Comparison of ENCODE assay signal across 25 cellular contexts in the genomic region with DNA sequence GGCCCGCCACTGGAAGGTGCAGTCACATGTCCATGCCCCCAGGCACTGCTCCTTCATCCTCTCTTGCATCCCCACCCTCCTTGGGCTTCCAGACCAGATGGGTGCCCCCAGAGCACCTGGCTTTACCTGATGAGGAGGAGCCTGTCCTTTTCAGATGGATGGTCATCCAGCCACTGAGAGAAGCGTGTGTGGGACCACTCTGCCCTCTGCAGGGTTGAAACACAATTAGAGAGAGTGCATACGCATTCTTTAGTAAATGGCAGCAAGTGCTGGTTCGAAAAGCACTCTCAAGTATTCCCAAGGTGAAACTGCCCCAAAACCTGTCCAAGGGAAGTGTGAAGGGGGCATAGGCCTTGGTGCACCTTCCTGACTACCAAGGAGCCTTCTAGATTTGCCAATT. TPM values are rescaled to one million over a fixed set of nuclear protein-coding genes. Genes with fewer than 3 reads are reported as not detected.
DNase-seq lines count a peak whose midpoint lies in the region; ATAC-seq, FAIRE-seq and TF ChIP-seq lines count a peak whose summit lies in the region.
"Had no signal": no experiment of that assay in that cellular context is flagged by ENCODE, and none has a peak within 500 bp of the region (broad histone marks: within the 10 kb centered on the region; RNA-seq: fewer than 3 reads in every experiment).

No MANE protein-coding gene starts in this region.

- no peak overlapping the region for H3K9ac ChIP-seq in H9 (ENCODE audit: extremely low read depth, insufficient read length, low read length)
- no peak overlapping the region for H3K9ac ChIP-seq in K562 (ENCODE audit: insufficient read depth in 1 of 2, low read depth in 2 of 2, low read length in 2 of 2)
- no peak overlapping the region for H3K9ac ChIP-seq in neural progenitor cell
- H3K9ac ChIP-seq: BLaER1 treated with 17β-estradiol and CSF1 and Interleukin-3, amounts not matched to agents 10 nM and 100 nM had no signal

- peak in 1 of 2 experiments; percentile 37; a peak in 2 of 4 replicates for TF ChIP-seq RAD21 in K562 (CRISPR knock-in tag; conservative IDR thresholded peaks at IDR 0.05 in 1 of 2, IDR thresholded peaks at IDR 0.05 in 1 of 2)

- no peaks in the 10 kb centered on the region for H3F3A ChIP-seq in DOHH2 (ENCODE audit: control insufficient read depth, insufficient read depth)
- no peaks in the 10 kb centered on the region for H3F3A ChIP-seq in neural progenitor cell (ENCODE audit: low read depth)

- CTCF ChIA-PET in K562 (lab: Yijun Ruan, JAX; ENCODE audit: low intra/inter-chr PET ratio), result interaction anchor here (0.6 kb wide), 1 partner anchor 158 kb away, joined by 3 read pairs; no protein-coding TSS in a partner anchor

- ATAC-seq in K562, result peak; percentile 43; the same call in 2 of the 3 replicates
- ATAC-seq: A549, GM12878 had no signal

- H2AFZ ChIP-seq in H9 (ENCODE audit: low read length) (no peak overlapping the region), K562 (ENCODE audit: low read depth, low read length) (no peak overlapping the region), neural progenitor cell (replicated peaks) (no peak overlapping the region)

- no peak overlapping the region for H4K91ac ChIP-seq in H9 (ENCODE audit: insufficient read length, low read depth, low read length)

- no peak overlapping the region for H3K27ac Mint-ChIP-seq in H9
- H3K27ac Mint-ChIP-seq in neural progenitor cell, result no peak overlapping the region

- peaks cover 6% of the 10 kb centered on the region for H3K4me1 ChIP-seq in DOHH2 (ENCODE audit: control insufficient read depth, low read length)
- H3K4me1 ChIP-seq in H9 (ENCODE audit: insufficient read depth, low read length), result no peaks in the 10 kb centered on the region
- peaks cover 4 to 9% of the 10 kb centered on the region in 2 experiments; a peak in 2 of 5 replicates for H3K4me1 ChIP-seq in K562 (replicated peaks in 1 of 2; ENCODE audit: control insufficient read depth in 2 of 2, insufficient read depth in 2 of 2, low read length in 2 of 2)
- no peaks in the 10 kb centered on the region for H3K4me1 ChIP-seq in neural progenitor cell
- peaks cover 27% of the 10 kb centered on the region for H3K4me1 ChIP-seq in vagina
- H3K4me1 ChIP-seq: A549 had no signal

- H3K79me2 ChIP-seq in DOHH2 (ENCODE audit: control insufficient read depth, low read length) (no peaks in the 10 kb centered on the region), H9 (ENCODE audit: insufficient read depth, low read length) (no peaks in the 10 kb centered on the region), K562 (ENCODE audit: control insufficient read depth, insufficient read depth, low read length) (no peaks in the 10 kb centered on the region), neural progenitor cell (ENCODE audit: low read depth) (no peaks in the 10 kb centered on the region)

- no peak overlapping the region for H3K14ac ChIP-seq in H9 (ENCODE audit: insufficient read depth, low read length)

- H3K4me3 ChIP-seq in DOHH2 (ENCODE audit: low read length) (no peak overlapping the region), K562 (no peak overlapping the region), neural progenitor cell (no peak overlapping the region), vagina (no peak overlapping the region)
- H3K4me3 ChIP-seq: A549; BLaER1 treated with 17β-estradiol and CSF1 and Interleukin-3, amounts not matched to agents 10 nM and 100 nM; GM12878; MG63; SK-N-MC had no signal

- H3T11ph ChIP-seq in H9 (ENCODE audit: low read length), result no peak overlapping the region

- H2BK15ac ChIP-seq in H9 (ENCODE audit: low read depth, low read length), result no peak overlapping the region

- no peak overlapping the region for H4K5ac ChIP-seq in H9 (ENCODE audit: insufficient read length, low read depth, low read length)

- H3K4me1 Mint-ChIP-seq in H9, result peaks cover 0 to 4% of the 10 kb centered on the region in 2 experiments; a peak in 2 of 4 replicates
- no peaks in the 10 kb centered on the region for H3K4me1 Mint-ChIP-seq in neural progenitor cell

- no peak overlapping the region for H3K23ac ChIP-seq in H9 (ENCODE audit: insufficient read length, low read depth, low read length)

- peaks cover 9 to 13% (median 12%) of the 10 kb centered on the region in 3 experiments; a peak in 6 of 7 replicates for H3K36me3 Mint-ChIP-seq in H9 (ENCODE audit: insufficient read depth in 1 of 3, low read depth in 3 of 3)
- H3K36me3 Mint-ChIP-seq in neural progenitor cell, result peaks cover 22% of the 10 kb centered on the region

- no peaks in the 10 kb centered on the region for H3K79me1 ChIP-seq in H9 (ENCODE audit: insufficient read depth, low read depth, low read length, poor library complexity, severe bottlenecking)

- TF ChIP-seq POLR2A in K562 (conservative IDR thresholded peaks at IDR 0.05) (no peak), vagina (IDR thresholded peaks at IDR 0.05) (no peak)

- POLR2A ChIA-PET in K562 (lab: Yijun Ruan, JAX), result interaction anchor here (1.4 kb wide), 1 partner anchor 17 kb away, joined by 3 read pairs; no protein-coding TSS in a partner anchor

- peak; percentile 31 for DNase-seq in H9
- DNase-seq in K562 (ENCODE audit: extremely low read depth in 1 of 4, low spot score in 3 of 4), result no peak
- DNase-seq in neural progenitor cell (ENCODE audit: low spot score), result no peak
- DNase-seq in GM13976 (ENCODE audit: low spot score), result no peak
- DNase-seq in HT-29 (ENCODE audit: low spot score), result no peak
- DNase-seq in vagina (ENCODE audit: extremely low spot score in 2 of 2), result no peak
- DNase-seq: AML-193; CD4-positive, alpha-beta memory T cell; COR-L47; DMS53; GDM1; KBM-7; MG63; NCI-H1694; NCI-H2029 treated with DMSO at 0.1 percent for 48 hours; NCI-H446 treated with DMSO at 0.1 percent for 48 hours; NCI-H526; SIG-M5 had no signal

- no TSS peak for BruUV-seq in K562 (replicated peaks; lab: Mats Ljungman, UMichigan)

- TF ChIP-seq EP300 in K562 (IDR thresholded peaks at IDR 0.05; ENCODE audit: low read length), result no peak

- no peaks in the 10 kb centered on the region for H3K23me2 ChIP-seq in H9 (ENCODE audit: insufficient read length, low read depth, low read length, poor library complexity, severe bottlenecking)

- H3K9me1 ChIP-seq in K562 (ENCODE audit: control insufficient read depth, insufficient read depth, low read length), result no peaks in the 10 kb centered on the region

- H3K9me3 ChIP-seq in DOHH2 (ENCODE audit: control insufficient read depth, insufficient read depth, low read length) (no peaks in the 10 kb centered on the region), H9 (ENCODE audit: control insufficient read depth, low read depth, low read length) (no peaks in the 10 kb centered on the region), K562 (replicated peaks; ENCODE audit: control insufficient read depth, insufficient read depth, low read depth, low read length) (peaks cover 10% of the 10 kb centered on the region; the same call in 1 of the 2 replicates), neural progenitor cell (ENCODE audit: low read depth) (no peaks in the 10 kb centered on the region), vagina (no peaks in the 10 kb centered on the region)
- H3K9me3 ChIP-seq: A549, MG63 had no signal

- H3K4me2 ChIP-seq in DOHH2 (ENCODE audit: low read length) (no peak overlapping the region), H9 (ENCODE audit: insufficient read depth, insufficient read length, low read length) (no peak overlapping the region), K562 (ENCODE audit: insufficient read depth, low read length) (no peak overlapping the region), neural progenitor cell (no peak overlapping the region)
- H3K4me2 ChIP-seq: A549 had no signal

- no peak overlapping the region for H4K8ac ChIP-seq in H9 (replicated peaks; ENCODE audit: insufficient read length, low read depth, low read length)

- H3K9me3 Mint-ChIP-seq in H9, result peaks cover 0 to 2% of the 10 kb centered on the region in 2 experiments; a peak in 2 of 5 replicates
- H3K9me3 Mint-ChIP-seq in neural progenitor cell, result peaks cover 8% of the 10 kb centered on the region

- H3K18ac ChIP-seq in H9 (ENCODE audit: insufficient read length, low read depth, low read length), result no peak overlapping the region

- WGBS in H9 (ENCODE audit: extremely low coverage, insufficient read length, low lambda C conversion rate), result no CpG with 5 or more reads among the region's 4 CpGs
- 85% methylated on average over 4 of the region's 4 CpGs for WGBS in K562 (ENCODE audit: insufficient coverage, low coverage, missing lambda C conversion rate)

- H3K9me2 ChIP-seq in DOHH2 (replicated peaks; ENCODE audit: control insufficient read depth, low read length), result no peaks in the 10 kb centered on the region

- H3K36me3 ChIP-seq in DOHH2 (ENCODE audit: control insufficient read depth, low read length), result peaks cover 4% of the 10 kb centered on the region; the same call in 1 of the 2 replicates
- peaks cover 37% of the 10 kb centered on the region for H3K36me3 ChIP-seq in K562 (ENCODE audit: control insufficient read depth, insufficient read depth, low read length)
- no peaks in the 10 kb centered on the region for H3K36me3 ChIP-seq in neural progenitor cell
- H3K36me3 ChIP-seq in vagina, result peaks cover 0 to 19% of the 10 kb centered on the region in 2 donors
- H3K36me3 ChIP-seq: MG63 had no signal

- H3K4me3 Mint-ChIP-seq in H9, result no peak overlapping the region
- no peak overlapping the region for H3K4me3 Mint-ChIP-seq in neural progenitor cell
- H3K4me3 Mint-ChIP-seq: CD4-positive, alpha-beta memory T cell had no signal

- TF ChIP-seq CTCF in DOHH2 (IDR thresholded peaks at IDR 0.05; ENCODE audit: low read depth, low read length, poor library complexity, severe bottlenecking) (peak; percentile 16), H9 (conservative IDR thresholded peaks at IDR 0.05) (peak; percentile 44; the same call in 2 of the 3 replicates), K562 (IDR thresholded peaks at IDR 0.05 in 2 of 3, conservative IDR thresholded peaks at IDR 0.05 in 1 of 3; ENCODE audit: insufficient read depth in 2 of 3, low read depth in 1 of 3, low read length in 3 of 3) (peak in 2 of 3 experiments; percentile 21 to 26; a peak in 1 of 6 replicates), neural progenitor cell (IDR thresholded peaks at IDR 0.05) (peak; percentile 10), GM13976 (IDR thresholded peaks at IDR 0.05; ENCODE audit: borderline replicate concordance, control extremely low read depth, extremely low read depth, insufficient read depth, missing control alignments) (no peak), vagina (IDR thresholded peaks at IDR 0.05) (no peak)

- H2BK5ac ChIP-seq in H9 (ENCODE audit: insufficient read length, low read length), result no peak overlapping the region

- H3K4ac ChIP-seq in H9 (ENCODE audit: low read depth, low read length), result no peak overlapping the region

- no peak overlapping the region for H2AK5ac ChIP-seq in H9 (ENCODE audit: insufficient read length, low read length)

- in situ Hi-C loops in K562 (cut with MboI) (loop anchor here (25.0 kb wide), 1 partner anchor 927 kb away; a partner anchor contains a TSS), GM13976 (cut with MboI; ENCODE audit: low sequenced_read_pairs, unreplicated experiment) (no loop called here)

- H3K27ac ChIP-seq in DOHH2 (ENCODE audit: low read depth, low read length) (no peak overlapping the region), H9 (ENCODE audit: insufficient read length, low read depth, low read length) (no peak overlapping the region), K562 (ENCODE audit: extremely low read depth, low read depth, low read length) (no peak overlapping the region), neural progenitor cell (no peak overlapping the region), vagina (no peak overlapping the region)
- H3K27ac ChIP-seq: A549; BLaER1 treated with 17β-estradiol and CSF1 and Interleukin-3, amounts not matched to agents 10 nM and 100 nM; SK-N-MC had no signal

- no peak for FAIRE-seq in K562 (lab: Jason Lieb, UNC)
- FAIRE-seq: A549, GM12878, HTR-8/SVneo, RCC 7860 had no signal

- no peak overlapping the region for H2BK120ac ChIP-seq in H9 (ENCODE audit: low read depth, low read length, poor library complexity, severe bottlenecking)

- intact Hi-C loops in K562 (cut with micrococcal nuclease) (no loop called here), vagina (cut with DNase I) (no loop called here)

- H3K27me3 Mint-ChIP-seq in H9 (ENCODE audit: low read depth) (no peaks in the 10 kb centered on the region), neural progenitor cell (ENCODE audit: insufficient read depth, low read depth) (peaks cover 3% of the 10 kb centered on the region)
- H3K27me3 Mint-ChIP-seq: CD4-positive, alpha-beta memory T cell had no signal

- H3K56ac ChIP-seq in H9 (ENCODE audit: insufficient read length, low read depth, low read length), result no peak overlapping the region

- no peak overlapping the region for H2BK12ac ChIP-seq in H9 (ENCODE audit: insufficient read length, low read depth, low read length)

- H2BK20ac ChIP-seq in H9 (ENCODE audit: low read depth, low read length, poor library complexity, severe bottlenecking), result no peak overlapping the region

- H4K20me1 ChIP-seq in DOHH2 (ENCODE audit: control insufficient read depth, insufficient read depth, low read depth, low read length) (no peaks in the 10 kb centered on the region), H9 (ENCODE audit: control insufficient read depth, insufficient read depth, insufficient read length) (no peaks in the 10 kb centered on the region), K562 (replicated peaks; ENCODE audit: control insufficient read depth, insufficient read depth, low read length) (no peaks in the 10 kb centered on the region), neural progenitor cell (ENCODE audit: low read depth) (no peaks in the 10 kb centered on the region)

- no peaks in the 10 kb centered on the region for H3K27me3 ChIP-seq in DOHH2 (ENCODE audit: control insufficient read depth, low read length)
- H3K27me3 ChIP-seq in H9 (ENCODE audit: insufficient read depth, low read length), result no peaks in the 10 kb centered on the region
- H3K27me3 ChIP-seq in K562 (ENCODE audit: control insufficient read depth in 2 of 2, insufficient read depth in 2 of 2, low read length in 2 of 2), result no peaks in the 10 kb centered on the region
- no peaks in the 10 kb centered on the region for H3K27me3 ChIP-seq in neural progenitor cell
- H3K27me3 ChIP-seq in vagina, result no peaks in the 10 kb centered on the region
- H3K27me3 ChIP-seq: BLaER1 treated with 17β-estradiol and CSF1 and Interleukin-3, amounts not matched to agents 10 nM and 100 nM; MG63 had no signal

RNA-seq across cellular contexts. Expression of a gene that starts 41.6 kb away (rescaled TPM):
- total RNA-seq in H9 (2021) (27.6 TPM in 2 replicates), K562 (2014; rRNA removed) (21.2 and 22.6 TPM in 2 replicates), K562 (2014; rRNA removed; fragmentation: Illumina TruSeq; extraction: Trizol) (31.5 and 41.4 TPM in 2 replicates), K562 (2015; rRNA removed; fragmentation: Illumina TruSeq; extraction: Trizol) (16.2 and 18.7 TPM in 2 replicates), K562 (2021) (22.9 and 27.0 TPM in 2 replicates), neural progenitor cell (ENCODE audit: low replicate concordance) (71.7 and 121 TPM in 2 replicates), vagina (91.3 TPM)
- total RNA-seq in K562 (2011; cell fraction: chromatin; rRNA removed; ENCODE audit: low replicate concordance), result 92.0 and 187 TPM in 2 replicates
- 33.9 and 45.5 TPM in 2 replicates for total RNA-seq in K562 (2011; cell fraction: nucleolus; rRNA removed)
- 81.3 and 111 TPM in 2 replicates for total RNA-seq in K562 (2011; cell fraction: nucleoplasm; rRNA removed)
- polyA plus RNA-seq in K562 (2011; rRNA removed) (43.4 and 59.9 TPM in 2 replicates), K562 (2014; fragmentation: Illumina TruSeq; extraction: Trizol) (24.1 and 30.7 TPM in 2 replicates), K562 (2014; fragmentation: Nextera tagmentation; extraction: Ambion mirVana) (10 to 100 TPM; 37.9 to 44.9 TPM), K562 (2014; rRNA removed) (16.5 and 20.3 TPM in 2 replicates)
- polyA plus RNA-seq in K562 (2011; cell fraction: cytosol; rRNA removed), result 17.5 and 26.0 TPM in 2 replicates
- 35.1 and 41.0 TPM in 2 replicates for polyA plus RNA-seq in K562 (2011; cell fraction: nucleus; rRNA removed)
- polyA plus RNA-seq in K562 (2012), result 35.6 and 44.8 TPM in 2 replicates
- polyA minus RNA-seq in K562 (2011; rRNA and poly(A)+ RNA removed), result 90.1 and 96.8 TPM in 2 replicates
- 16.4 and 22.4 TPM in 2 replicates for polyA minus RNA-seq in K562 (2011; cell fraction: cytosol; rRNA and poly(A)+ RNA removed)
- 35.4 and 48.2 TPM in 2 replicates for polyA minus RNA-seq in K562 (2011; cell fraction: nucleus; rRNA and poly(A)+ RNA removed)
- total RNA-seq in HT-29 (2014; rRNA removed; shearing (Covaris generic)), result 21.8 TPM in 2 replicates

Comparison
In these comparisons a context has a peak if more than half of its experiments do, and no peak if none do; other contexts are left out.
1. CTCF ChIP-seq: peak in DOHH2 (single experiment), H9 (single experiment), K562 (2 of 3) and neural progenitor cell (single experiment); none in GM13976 (single experiment) and vagina (0 of 3).